1 cellular context compared by ENCODE assay signal in the genomic region with DNA sequence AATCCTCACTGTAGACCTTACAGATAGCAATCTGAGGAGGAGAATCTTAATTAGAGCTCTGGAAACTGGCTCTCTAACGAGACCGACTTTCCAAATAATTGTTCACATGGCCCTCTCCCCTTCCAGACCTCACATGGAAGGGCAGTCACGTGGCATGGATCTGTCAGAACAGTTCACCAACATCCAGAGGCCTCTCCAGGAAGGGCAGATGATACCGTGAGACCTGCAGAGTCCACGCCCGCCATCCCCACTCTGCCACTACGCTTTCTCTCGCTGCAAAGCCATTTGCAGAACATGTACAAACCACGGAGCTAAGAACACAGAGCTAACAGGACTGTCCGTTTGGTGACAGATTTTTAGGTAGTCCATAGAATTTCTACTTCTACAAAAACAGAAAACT.
TF ChIP-seq lines count a peak whose summit lies in the region.

No MANE protein-coding gene starts in this region.

TF ChIP-seq in HepG2, 621 proteins besides CTCF, POLR2A, EP300 and RAD21:
- TF ChIP-seq POGZ (CRISPR knock-in tag; IDR thresholded peaks at IDR 0.05) (0 out of 2 replicates have a peak, but pooled peaks have one; percentile 31), ZBTB33 (CRISPR knock-in tag; IDR thresholded peaks at IDR 0.05) (peak; percentile 96), ZMYM4 (CRISPR knock-in tag; IDR thresholded peaks at IDR 0.05) (0 out of 2 replicates have a peak, but pooled peaks have one; percentile 32), HNRNPL (IDR thresholded peaks at IDR 0.05; ENCODE audit: low read depth, low read length) (no peak), ZBTB38 (CRISPR knock-in tag; IDR thresholded peaks at IDR 0.05) (peak; percentile 72)
